In the genomic region with DNA sequence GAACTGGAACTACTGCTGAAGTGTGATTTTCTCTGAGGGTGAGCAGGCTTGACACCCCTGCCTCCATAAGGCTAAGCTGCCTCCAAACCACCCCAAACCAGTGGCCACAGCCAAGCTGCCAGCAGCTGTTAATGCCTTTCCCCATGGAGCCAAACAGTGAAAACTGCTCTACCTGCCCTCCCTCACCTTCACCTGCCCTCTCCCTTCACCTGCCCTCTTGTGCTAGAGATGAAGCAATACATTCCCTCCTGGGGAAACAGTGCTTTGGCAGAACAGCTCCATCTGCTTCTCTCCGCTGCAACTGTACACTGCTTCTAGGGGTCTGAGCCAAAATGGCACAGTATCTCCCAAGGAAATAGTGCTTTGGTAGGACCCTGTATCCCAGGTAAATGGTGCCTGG, we compare ENCODE assay signal across 1 cellular context.
TF ChIP-seq lines count a peak whose summit lies in the region.

No MANE protein-coding gene starts in this region.

TF ChIP-seq in GM23338, 12 proteins besides CTCF, POLR2A, EP300 and RAD21 (continued from another document):
- TF ChIP-seq, protein P1, sequence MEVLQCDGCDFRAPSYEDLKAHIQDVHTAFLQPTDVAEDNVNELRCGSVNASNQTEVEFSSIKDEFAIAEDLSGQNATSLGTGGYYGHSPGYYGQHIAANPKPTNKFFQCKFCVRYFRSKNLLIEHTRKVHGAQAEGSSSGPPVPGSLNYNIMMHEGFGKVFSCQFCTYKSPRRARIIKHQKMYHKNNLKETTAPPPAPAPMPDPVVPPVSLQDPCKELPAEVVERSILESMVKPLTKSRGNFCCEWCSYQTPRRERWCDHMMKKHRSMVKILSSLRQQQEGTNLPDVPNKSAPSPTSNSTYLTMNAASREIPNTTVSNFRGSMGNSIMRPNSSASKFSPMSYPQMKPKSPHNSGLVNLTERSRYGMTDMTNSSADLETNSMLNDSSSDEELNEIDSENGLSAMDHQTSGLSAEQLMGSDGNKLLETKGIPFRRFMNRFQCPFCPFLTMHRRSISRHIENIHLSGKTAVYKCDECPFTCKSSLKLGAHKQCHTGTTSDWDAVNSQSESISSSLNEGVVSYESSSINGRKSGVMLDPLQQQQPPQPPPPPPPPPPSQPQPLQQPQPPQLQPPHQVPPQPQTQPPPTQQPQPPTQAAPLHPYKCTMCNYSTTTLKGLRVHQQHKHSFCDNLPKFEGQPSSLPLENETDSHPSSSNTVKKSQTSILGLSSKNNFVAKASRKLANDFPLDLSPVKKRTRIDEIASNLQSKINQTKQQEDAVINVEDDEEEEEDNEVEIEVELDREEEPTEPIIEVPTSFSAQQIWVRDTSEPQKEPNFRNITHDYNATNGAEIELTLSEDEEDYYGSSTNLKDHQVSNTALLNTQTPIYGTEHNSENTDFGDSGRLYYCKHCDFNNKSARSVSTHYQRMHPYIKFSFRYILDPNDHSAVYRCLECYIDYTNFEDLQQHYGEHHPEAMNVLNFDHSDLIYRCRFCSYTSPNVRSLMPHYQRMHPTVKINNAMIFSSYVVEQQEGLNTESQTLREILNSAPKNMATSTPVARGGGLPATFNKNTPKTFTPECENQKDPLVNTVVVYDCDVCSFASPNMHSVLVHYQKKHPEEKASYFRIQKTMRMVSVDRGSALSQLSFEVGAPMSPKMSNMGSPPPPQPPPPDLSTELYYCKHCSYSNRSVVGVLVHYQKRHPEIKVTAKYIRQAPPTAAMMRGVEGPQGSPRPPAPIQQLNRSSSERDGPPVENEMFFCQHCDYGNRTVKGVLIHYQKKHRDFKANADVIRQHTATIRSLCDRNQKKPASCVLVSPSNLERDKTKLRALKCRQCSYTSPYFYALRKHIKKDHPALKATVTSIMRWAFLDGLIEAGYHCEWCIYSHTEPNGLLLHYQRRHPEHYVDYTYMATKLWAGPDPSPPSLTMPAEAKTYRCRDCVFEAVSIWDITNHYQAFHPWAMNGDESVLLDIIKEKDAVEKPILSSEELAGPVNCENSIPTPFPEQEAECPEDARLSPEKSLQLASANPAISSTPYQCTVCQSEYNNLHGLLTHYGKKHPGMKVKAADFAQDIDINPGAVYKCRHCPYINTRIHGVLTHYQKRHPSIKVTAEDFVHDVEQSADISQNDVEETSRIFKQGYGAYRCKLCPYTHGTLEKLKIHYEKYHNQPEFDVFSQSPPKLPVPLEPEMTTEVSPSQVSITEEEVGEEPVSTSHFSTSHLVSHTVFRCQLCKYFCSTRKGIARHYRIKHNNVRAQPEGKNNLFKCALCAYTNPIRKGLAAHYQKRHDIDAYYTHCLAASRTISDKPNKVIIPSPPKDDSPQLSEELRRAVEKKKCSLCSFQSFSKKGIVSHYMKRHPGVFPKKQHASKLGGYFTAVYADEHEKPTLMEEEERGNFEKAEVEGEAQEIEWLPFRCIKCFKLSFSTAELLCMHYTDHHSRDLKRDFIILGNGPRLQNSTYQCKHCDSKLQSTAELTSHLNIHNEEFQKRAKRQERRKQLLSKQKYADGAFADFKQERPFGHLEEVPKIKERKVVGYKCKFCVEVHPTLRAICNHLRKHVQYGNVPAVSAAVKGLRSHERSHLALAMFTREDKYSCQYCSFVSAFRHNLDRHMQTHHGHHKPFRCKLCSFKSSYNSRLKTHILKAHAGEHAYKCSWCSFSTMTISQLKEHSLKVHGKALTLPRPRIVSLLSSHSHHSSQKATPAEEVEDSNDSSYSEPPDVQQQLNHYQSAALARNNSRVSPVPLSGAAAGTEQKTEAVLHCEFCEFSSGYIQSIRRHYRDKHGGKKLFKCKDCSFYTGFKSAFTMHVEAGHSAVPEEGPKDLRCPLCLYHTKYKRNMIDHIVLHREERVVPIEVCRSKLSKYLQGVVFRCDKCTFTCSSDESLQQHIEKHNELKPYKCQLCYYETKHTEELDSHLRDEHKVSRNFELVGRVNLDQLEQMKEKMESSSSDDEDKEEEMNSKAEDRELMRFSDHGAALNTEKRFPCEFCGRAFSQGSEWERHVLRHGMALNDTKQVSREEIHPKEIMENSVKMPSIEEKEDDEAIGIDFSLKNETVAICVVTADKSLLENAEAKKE (CRISPR knock-in tag; IDR thresholded peaks at IDR 0.05): no peak
- no peak for TF ChIP-seq ZNF331 (CRISPR knock-in tag; IDR thresholded peaks at IDR 0.05; ENCODE audit: low read depth)
- TF ChIP-seq, protein P2, sequence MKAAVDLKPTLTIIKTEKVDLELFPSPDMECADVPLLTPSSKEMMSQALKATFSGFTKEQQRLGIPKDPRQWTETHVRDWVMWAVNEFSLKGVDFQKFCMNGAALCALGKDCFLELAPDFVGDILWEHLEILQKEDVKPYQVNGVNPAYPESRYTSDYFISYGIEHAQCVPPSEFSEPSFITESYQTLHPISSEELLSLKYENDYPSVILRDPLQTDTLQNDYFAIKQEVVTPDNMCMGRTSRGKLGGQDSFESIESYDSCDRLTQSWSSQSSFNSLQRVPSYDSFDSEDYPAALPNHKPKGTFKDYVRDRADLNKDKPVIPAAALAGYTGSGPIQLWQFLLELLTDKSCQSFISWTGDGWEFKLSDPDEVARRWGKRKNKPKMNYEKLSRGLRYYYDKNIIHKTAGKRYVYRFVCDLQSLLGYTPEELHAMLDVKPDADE (IDR thresholded peaks at IDR 0.05): no peak
- no peak for TF ChIP-seq CREB1 (CRISPR knock-in tag; IDR thresholded peaks at IDR 0.05; ENCODE audit: low read depth)
- no peak for TF ChIP-seq STAT1 (IDR thresholded peaks at IDR 0.05; ENCODE audit: unreplicated experiment)
- TF ChIP-seq POLR2AphosphoS5 (IDR thresholded peaks at IDR 0.05; ENCODE audit: low read depth): no peak
- TF ChIP-seq NANOG (IDR thresholded peaks at IDR 0.05; ENCODE audit: borderline replicate concordance): no peak
- TF ChIP-seq EZH2 (IDR thresholded peaks at IDR 0.05; ENCODE audit: low read depth, unreplicated experiment): no peak
- TF ChIP-seq, protein P3, sequence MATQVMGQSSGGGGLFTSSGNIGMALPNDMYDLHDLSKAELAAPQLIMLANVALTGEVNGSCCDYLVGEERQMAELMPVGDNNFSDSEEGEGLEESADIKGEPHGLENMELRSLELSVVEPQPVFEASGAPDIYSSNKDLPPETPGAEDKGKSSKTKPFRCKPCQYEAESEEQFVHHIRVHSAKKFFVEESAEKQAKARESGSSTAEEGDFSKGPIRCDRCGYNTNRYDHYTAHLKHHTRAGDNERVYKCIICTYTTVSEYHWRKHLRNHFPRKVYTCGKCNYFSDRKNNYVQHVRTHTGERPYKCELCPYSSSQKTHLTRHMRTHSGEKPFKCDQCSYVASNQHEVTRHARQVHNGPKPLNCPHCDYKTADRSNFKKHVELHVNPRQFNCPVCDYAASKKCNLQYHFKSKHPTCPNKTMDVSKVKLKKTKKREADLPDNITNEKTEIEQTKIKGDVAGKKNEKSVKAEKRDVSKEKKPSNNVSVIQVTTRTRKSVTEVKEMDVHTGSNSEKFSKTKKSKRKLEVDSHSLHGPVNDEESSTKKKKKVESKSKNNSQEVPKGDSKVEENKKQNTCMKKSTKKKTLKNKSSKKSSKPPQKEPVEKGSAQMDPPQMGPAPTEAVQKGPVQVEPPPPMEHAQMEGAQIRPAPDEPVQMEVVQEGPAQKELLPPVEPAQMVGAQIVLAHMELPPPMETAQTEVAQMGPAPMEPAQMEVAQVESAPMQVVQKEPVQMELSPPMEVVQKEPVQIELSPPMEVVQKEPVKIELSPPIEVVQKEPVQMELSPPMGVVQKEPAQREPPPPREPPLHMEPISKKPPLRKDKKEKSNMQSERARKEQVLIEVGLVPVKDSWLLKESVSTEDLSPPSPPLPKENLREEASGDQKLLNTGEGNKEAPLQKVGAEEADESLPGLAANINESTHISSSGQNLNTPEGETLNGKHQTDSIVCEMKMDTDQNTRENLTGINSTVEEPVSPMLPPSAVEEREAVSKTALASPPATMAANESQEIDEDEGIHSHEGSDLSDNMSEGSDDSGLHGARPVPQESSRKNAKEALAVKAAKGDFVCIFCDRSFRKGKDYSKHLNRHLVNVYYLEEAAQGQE (IDR thresholded peaks at IDR 0.05; ENCODE audit: unreplicated experiment): no peak
- TF ChIP-seq JUNB (IDR thresholded peaks at IDR 0.05; ENCODE audit: unreplicated experiment): no peak
- TF ChIP-seq ZNF114 (CRISPR knock-in tag; IDR thresholded peaks at IDR 0.05): no peak
TF ChIP-seq in GM23338: peak in this region for 0.
